Comparison of ENCODE assay signal across 17 cellular contexts in the genomic region with DNA sequence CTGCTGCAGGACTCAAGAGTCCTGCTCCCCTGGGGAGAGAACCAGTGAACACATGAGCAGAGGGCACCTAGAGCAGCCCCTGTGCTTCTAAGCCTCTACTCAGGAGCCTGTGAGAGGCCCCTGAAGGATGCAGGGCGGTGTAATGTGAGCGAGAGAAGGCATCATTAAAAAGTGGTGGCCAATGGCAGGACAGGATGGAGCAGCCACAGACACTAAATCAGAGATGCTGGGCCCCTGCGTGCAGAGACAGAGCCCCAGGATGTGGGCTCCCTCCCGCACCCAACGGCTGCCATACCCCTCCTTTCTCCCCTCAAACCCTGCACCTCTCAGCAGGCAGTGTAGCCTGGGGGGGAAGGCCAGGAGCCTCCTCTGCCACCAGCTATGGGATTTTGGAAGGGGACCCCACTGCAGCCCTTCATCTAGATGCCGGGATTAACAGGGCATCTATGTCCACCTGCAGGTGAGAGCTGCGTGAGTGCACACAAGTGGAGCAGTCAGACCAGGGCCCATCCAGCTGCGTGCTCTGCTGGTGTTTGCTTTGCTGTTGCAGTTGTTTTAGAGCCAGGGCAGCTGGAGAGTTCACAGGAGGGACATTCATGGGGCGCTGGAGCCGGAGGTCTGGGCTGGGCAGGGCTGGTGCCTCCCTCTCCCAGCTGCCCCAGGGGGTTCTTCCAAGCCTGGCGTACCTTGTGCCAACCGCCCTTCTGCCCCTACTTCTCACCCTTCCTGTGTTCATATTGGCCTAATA. TPM values are rescaled to one million over a fixed set of nuclear protein-coding genes. Genes with fewer than 3 reads are reported as not detected.
DNase-seq lines count a peak whose midpoint lies in the region; ATAC-seq and TF ChIP-seq lines count a peak whose summit lies in the region.
"Had no signal": no experiment of that assay in that cellular context is flagged by ENCODE, and none has a peak within 500 bp of the region (broad histone marks: within the 10 kb centered on the region; RNA-seq: fewer than 3 reads in every experiment).

No MANE protein-coding gene starts in this region.

- H3K27ac Mint-ChIP-seq in naive thymus-derived CD4-positive, alpha-beta T cell, result no peak overlapping the region
- no peak overlapping the region for H3K27ac Mint-ChIP-seq in CD4-positive, alpha-beta T cell
- H3K27ac Mint-ChIP-seq: activated T-helper 1 cell treated with anti-CD3 and anti-CD28 coated beads, Interleukin-12 subunit alpha, Interleukin-12 subunit beta, Interleukin-2, Interleukin-4 antibody, amounts not matched to agents 30 ng/mL and 10 ng/mL and 1 ng/mL, durations not matched to agents 14 hours and 24 hours and 36 hours; H9; mesothelial cell of epicardium had no signal

- intact Hi-C loops in naive thymus-derived CD4-positive, alpha-beta T cell (cut with micrococcal nuclease), result loop anchor here in 1 of 2 donors (10.0 kb wide), 1 partner anchor 1046 kb away; the partner anchor contains the start of genes CHCHD4 and TMEM43
- intact Hi-C loops in CD4-positive, alpha-beta T cell (cut with DNase I, micrococcal nuclease), result no loop called here

- TF ChIP-seq CTCF in CD4-positive, alpha-beta T cell (IDR thresholded peaks at IDR 0.05), result no peak

- H3K4me3 Mint-ChIP-seq in naive thymus-derived CD4-positive, alpha-beta T cell, result no peak overlapping the region
- no peak overlapping the region for H3K4me3 Mint-ChIP-seq in CD4-positive, alpha-beta T cell
- H3K4me3 Mint-ChIP-seq: activated T-helper 1 cell treated with anti-CD3 and anti-CD28 coated beads, Interleukin-12 subunit alpha, Interleukin-12 subunit beta, Interleukin-2, Interleukin-4 antibody, amounts not matched to agents 30 ng/mL and 10 ng/mL and 1 ng/mL, durations not matched to agents 14 hours and 24 hours and 36 hours; H9; mesothelial cell of epicardium had no signal

- peaks cover 0 to 11% (median 10%) of the 10 kb centered on the region in 7 donors for H3K4me1 Mint-ChIP-seq in naive thymus-derived CD4-positive, alpha-beta T cell
- peaks cover 6% of the 10 kb centered on the region for H3K4me1 Mint-ChIP-seq in CD4-positive, alpha-beta T cell (ENCODE audit: low read depth)
- H3K4me1 Mint-ChIP-seq: mesothelial cell of epicardium had no signal

- H3K36me3 ChIP-seq in adipocyte (ENCODE audit: control insufficient read depth, insufficient read depth, low read length, severe bottlenecking), result no peaks in the 10 kb centered on the region
- no peaks in the 10 kb centered on the region for H3K36me3 ChIP-seq in naive thymus-derived CD4-positive, alpha-beta T cell (ENCODE audit: control insufficient read depth in 2 of 3, insufficient read depth in 3 of 3, low read length in 3 of 3)
- H3K36me3 ChIP-seq: SJCRH30, thoracic aorta, WERI-Rb-1 had no signal

- ATAC-seq in naive thymus-derived CD4-positive, alpha-beta T cell, result no peak
- no peak for ATAC-seq in HG03520 (IDR thresholded peaks at IDR 0.05; ENCODE audit: unreplicated experiment)
- no peak for ATAC-seq in CD4-positive, alpha-beta T cell (ENCODE audit: poor library complexity)
- ATAC-seq: GM12878 had no signal

- DNase-seq in NCI-H1417 (lab: John Stamatoyannopoulos, UW), result peak; percentile 41 to 83 (median 63)
- DNase-seq in NCI-H1417 treated with DMSO at 0.1 percent for 48 hours (lab: John Stamatoyannopoulos, UW), result no peak
- DNase-seq in NCI-H2029 (lab: John Stamatoyannopoulos, UW), result peak; percentile 68
- peak; percentile 10 for DNase-seq in adipocyte (ENCODE audit: low read depth)
- peak; percentile 60 for DNase-seq in occipital lobe (lab: John Stamatoyannopoulos, UW)
- DNase-seq in naive thymus-derived CD4-positive, alpha-beta T cell, result no peak
- DNase-seq in CD4-positive, alpha-beta T cell, result no peak
- DNase-seq: 8988T, H9, NCI-H187 treated with DMSO at 0.1 percent for 48 hours, SJCRH30, WERI-Rb-1 had no signal

- peaks cover 9% of the 10 kb centered on the region for H3K9me3 ChIP-seq in adipocyte (ENCODE audit: control insufficient read depth, low read length)
- no peaks in the 10 kb centered on the region for H3K9me3 ChIP-seq in naive thymus-derived CD4-positive, alpha-beta T cell (ENCODE audit: control insufficient read depth in 2 of 3, low read length in 3 of 3)
- no peaks in the 10 kb centered on the region for H3K9me3 ChIP-seq in CD4-positive, alpha-beta T cell (ENCODE audit: control insufficient read depth, low read length)
- H3K9me3 ChIP-seq: SJCRH30, thoracic aorta had no signal

- peaks cover 47% of the 10 kb centered on the region for H3K27me3 ChIP-seq in adipocyte (replicated peaks; ENCODE audit: control insufficient read depth, insufficient read depth, low read length)
- peaks cover 0 to 3% of the 10 kb centered on the region in 2 donors for H3K27me3 ChIP-seq in naive thymus-derived CD4-positive, alpha-beta T cell (ENCODE audit: control insufficient read depth in 2 of 2, insufficient read depth in 2 of 2, low read length in 2 of 2)
- peaks cover 14% of the 10 kb centered on the region for H3K27me3 ChIP-seq in CD4-positive, alpha-beta T cell (ENCODE audit: control insufficient read depth, insufficient read depth, low read length)

- POLR2A ChIA-PET in naive thymus-derived CD4-positive, alpha-beta T cell (lab: Charles Lee), result no interaction called here
- POLR2A ChIA-PET in CD4-positive, alpha-beta T cell (lab: Charles Lee), result no interaction called here

- H3K27ac ChIP-seq in naive thymus-derived CD4-positive, alpha-beta T cell (ENCODE audit: low read depth, low read length), result no peak overlapping the region
- no peak overlapping the region for H3K27ac ChIP-seq in CD4-positive, alpha-beta T cell (ENCODE audit: low read depth, low read length)
- H3K27ac ChIP-seq: SJCRH30, thoracic aorta, WERI-Rb-1 had no signal

- peaks cover 24% of the 10 kb centered on the region for H3K4me1 ChIP-seq in adipocyte (ENCODE audit: control insufficient read depth, insufficient read depth, low read length)
- peaks cover 0 to 13% of the 10 kb centered on the region in 2 donors for H3K4me1 ChIP-seq in naive thymus-derived CD4-positive, alpha-beta T cell (ENCODE audit: control insufficient read depth in 2 of 2, insufficient read depth in 2 of 2, low read length in 2 of 2)
- H3K4me1 ChIP-seq: SJCRH30 had no signal

- H3K9ac ChIP-seq in adipocyte (ENCODE audit: low read length), result no peak overlapping the region

- H3K9me3 Mint-ChIP-seq in naive thymus-derived CD4-positive, alpha-beta T cell, result peaks cover 0 to 3% (median 0%) of the 10 kb centered on the region in 11 donors
- H3K9me3 Mint-ChIP-seq in CD4-positive, alpha-beta T cell, result no peaks in the 10 kb centered on the region
- H3K9me3 Mint-ChIP-seq: activated T-helper 1 cell treated with anti-CD3 and anti-CD28 coated beads, Interleukin-12 subunit alpha, Interleukin-12 subunit beta, Interleukin-2, Interleukin-4 antibody, amounts not matched to agents 30 ng/mL and 10 ng/mL and 1 ng/mL, durations not matched to agents 14 hours and 24 hours and 36 hours; H9; mesothelial cell of epicardium had no signal

- H3K27me3 Mint-ChIP-seq in naive thymus-derived CD4-positive, alpha-beta T cell, result peaks cover 8 to 57% (median 8%) of the 10 kb centered on the region in 5 donors
- peaks cover 22% of the 10 kb centered on the region for H3K27me3 Mint-ChIP-seq in CD4-positive, alpha-beta T cell

- CTCF ChIA-PET in naive thymus-derived CD4-positive, alpha-beta T cell (lab: Charles Lee), result no interaction called here
- CTCF ChIA-PET in CD4-positive, alpha-beta T cell (lab: Charles Lee), result no interaction called here

- H3K36me3 Mint-ChIP-seq in naive thymus-derived CD4-positive, alpha-beta T cell, result no peaks in the 10 kb centered on the region
- no peaks in the 10 kb centered on the region for H3K36me3 Mint-ChIP-seq in CD4-positive, alpha-beta T cell (ENCODE audit: low read depth)
- H3K36me3 Mint-ChIP-seq: mesothelial cell of epicardium had no signal

- no peak overlapping the region for H3K4me3 ChIP-seq in adipocyte (ENCODE audit: low read length)
- H3K4me3 ChIP-seq in naive thymus-derived CD4-positive, alpha-beta T cell (ENCODE audit: low read length), result no peak overlapping the region
- H3K4me3 ChIP-seq: GM12878, SJCRH30, thoracic aorta had no signal

RNA-seq across cellular contexts. Expression of gene IQSEC1, which starts 5.1 kb away (rescaled TPM):
- total RNA-seq in occipital lobe, result 14.3 TPM
- total RNA-seq in naive thymus-derived CD4-positive, alpha-beta T cell, result 100 to 1,000 TPM in 1 of 5 experiments, 10 to 100 TPM in 4; 51.8 to 163 (median 79.5) TPM
- polyA plus RNA-seq in naive thymus-derived CD4-positive, alpha-beta T cell, result 10 to 100 TPM; 21.1 to 38.8 TPM
- total RNA-seq in CD4-positive, alpha-beta T cell, result 100 to 1,000 TPM; 102 to 108 TPM

Comparison
In these comparisons a context has a peak if more than half of its experiments do, and no peak if none do; other contexts are left out.
1. DNase-seq: peak in NCI-H1417 (3 of 3), NCI-H2029 (single experiment), adipocyte (single experiment) and occipital lobe (single experiment); none in NCI-H1417 treated with DMSO at 0.1 percent for 48 hours (single experiment), naive thymus-derived CD4-positive, alpha-beta T cell (0 of 9) and CD4-positive, alpha-beta T cell (0 of 10).